In genomic region chr1:2130156-2130555, GRCh38 we compare ENCODE assay signal across 21 cellular contexts.
DNase-seq lines count a peak whose midpoint lies in the region; ATAC-seq and TF ChIP-seq lines count a peak whose summit lies in the region.
"Had no signal": no experiment of that assay in that cellular context is flagged by ENCODE, and none has a peak within 500 bp of the region (broad histone marks: within the 10 kb centered on the region; RNA-seq: fewer than 3 reads in every experiment).

No MANE protein-coding gene starts in this region.

- intact Hi-C loops in cardiac septum (cut with DNase I) = loop anchor here (5.0 kb wide), 1 partner anchor 42 kb away; no protein-coding TSS in a partner anchor
- intact Hi-C loops in right cardiac atrium (cut with DNase I) = no loop called here

- H2AFZ ChIP-seq in neuronal stem cell (ENCODE audit: low read length) = no peak overlapping the region
- no peak overlapping the region for H2AFZ ChIP-seq in GM23338
- H2AFZ ChIP-seq: PC-9 had no signal

- no peak overlapping the region for H3K4me2 ChIP-seq in neuronal stem cell (ENCODE audit: insufficient read depth, low read length, poor library complexity, severe bottlenecking)
- no peak overlapping the region for H3K4me2 ChIP-seq in GM23338
- H3K4me2 ChIP-seq: A549, PC-9 had no signal

- peaks cover 21% of the 10 kb centered on the region for H3K79me2 ChIP-seq in GM23338 (replicated peaks; ENCODE audit: insufficient read depth)

- no peak overlapping the region for H2BK120ac ChIP-seq in neuronal stem cell (ENCODE audit: low read depth, low read length)

- no peaks in the 10 kb centered on the region for H3K36me3 ChIP-seq in right atrium auricular region
- no peaks in the 10 kb centered on the region for H3K36me3 ChIP-seq in neuronal stem cell (replicated peaks in 1 of 2; ENCODE audit: control insufficient read depth in 2 of 2, insufficient read depth in 2 of 2, low read length in 2 of 2)
- no peaks in the 10 kb centered on the region for H3K36me3 ChIP-seq in GM23338 (ENCODE audit: insufficient read depth)

- H3K18ac ChIP-seq in neuronal stem cell (ENCODE audit: low read length) = no peak overlapping the region

- peak overlapping the region; percentile 33 for H2AK5ac ChIP-seq in neuronal stem cell (ENCODE audit: low read depth, low read length)

- no peak overlapping the region for H3K4me3 Mint-ChIP-seq in GM23338
- H3K4me3 Mint-ChIP-seq: CD14-positive monocyte had no signal

- H4K20me1 ChIP-seq in GM23338 (replicated peaks; ENCODE audit: insufficient read depth) = peaks cover 17% of the 10 kb centered on the region

- no peak overlapping the region for H2BK12ac ChIP-seq in neuronal stem cell (ENCODE audit: low read length)

- H3K9ac ChIP-seq in neuronal stem cell (ENCODE audit: low read depth, low read length, poor library complexity) = no peak overlapping the region

- ATAC-seq in right cardiac atrium (no peak), GM23338 (no peak), HG03565 (IDR thresholded peaks at IDR 0.05; ENCODE audit: unreplicated experiment) (no peak)
- ATAC-seq: A549, HepG2, K562 had no signal

- H2BK15ac ChIP-seq in neuronal stem cell (ENCODE audit: low read length) = no peak overlapping the region

- WGBS in right cardiac atrium = 94% methylated on average over 10 of the region's 10 CpGs
- WGBS in neuronal stem cell (ENCODE audit: extremely low coverage in 2 of 2, insufficient read length in 2 of 2, insufficient replicate concordance in 1 of 2), 2 donors = no CpG with 5 or more reads among the region's 10 CpGs

- peaks cover 18% of the 10 kb centered on the region for H3K27me3 Mint-ChIP-seq in GM23338 (ENCODE audit: insufficient read depth, low read depth, poor library complexity)

- no peaks in the 10 kb centered on the region for H3K9me3 Mint-ChIP-seq in GM23338
- H3K9me3 Mint-ChIP-seq: CD14-positive monocyte had no signal

- peaks cover 21% of the 10 kb centered on the region for H3F3A ChIP-seq in GM23338 (replicated peaks; ENCODE audit: low read depth)

- no peak overlapping the region for H3K23ac ChIP-seq in neuronal stem cell (ENCODE audit: low read depth, low read length, poor library complexity)

- TF ChIP-seq CTCF in right atrium auricular region (IDR thresholded peaks at IDR 0.05) (no peak), GM23338 (conservative IDR thresholded peaks at IDR 0.05; ENCODE audit: low read depth in 2 of 2) (no peak)

- H3K9me2 ChIP-seq in GM23338 (ENCODE audit: insufficient read depth) = no peaks in the 10 kb centered on the region

- H3K14ac ChIP-seq in neuronal stem cell (ENCODE audit: low read length) = no peak overlapping the region

- H3K27ac Mint-ChIP-seq in GM23338 = no peak overlapping the region

- H3K79me1 ChIP-seq in neuronal stem cell (ENCODE audit: low read depth, low read length) = peaks cover 18% of the 10 kb centered on the region

- no peak overlapping the region for H4K8ac ChIP-seq in neuronal stem cell (ENCODE audit: low read depth, low read length)

- H3K27ac ChIP-seq in right atrium auricular region (no peak overlapping the region), right cardiac atrium (ENCODE audit: low read length) (no peak overlapping the region), neuronal stem cell (replicated peaks; ENCODE audit: low read length) (no peak overlapping the region), GM23338 (ENCODE audit: low read depth) (no peak overlapping the region)
- H3K27ac ChIP-seq: A549, PC-9 had no signal

- H3K4me3 ChIP-seq in right atrium auricular region (no peak overlapping the region), right cardiac atrium (ENCODE audit: low read length) (no peak overlapping the region), neuronal stem cell (ENCODE audit: low read length in 2 of 2) (no peak overlapping the region), GM23338 (no peak overlapping the region)
- H3K4me3 ChIP-seq: A549, K562, PC-9 had no signal

- H4K91ac ChIP-seq in neuronal stem cell (ENCODE audit: low read depth, low read length, poor library complexity) = no peak overlapping the region

- H3K36me3 Mint-ChIP-seq in GM23338 (ENCODE audit: low read depth) = no peaks in the 10 kb centered on the region; the same call in 2 of the 3 replicates
- H3K36me3 Mint-ChIP-seq: CD14-positive monocyte had no signal

- no peak overlapping the region for H3K4ac ChIP-seq in neuronal stem cell (ENCODE audit: low read length)

- H3K27me3 ChIP-seq in right atrium auricular region (no peaks in the 10 kb centered on the region), right cardiac atrium (ENCODE audit: control insufficient read depth, insufficient read depth) (no peaks in the 10 kb centered on the region), neuronal stem cell (ENCODE audit: control insufficient read depth in 3 of 3, insufficient read depth in 3 of 3, low read depth in 1 of 3, low read length in 3 of 3) (peaks cover 0 to 10% (median 0%) of the 10 kb centered on the region in 3 experiments), GM23338 (ENCODE audit: insufficient read depth) (no peaks in the 10 kb centered on the region)

- DNase-seq in cardiac septum (ENCODE audit: low spot score) = peak; percentile 55
- no peak for DNase-seq in right atrium auricular region (ENCODE audit: low spot score)
- peak in 2 of 3 donors; percentile 43 to 57 for DNase-seq in right cardiac atrium
- no peak for DNase-seq in neuronal stem cell (ENCODE audit: low spot score)
- DNase-seq in KG1 (lab: John Stamatoyannopoulos, UW) = no peak
- DNase-seq in GM23338 (ENCODE audit: low spot score) = no peak
- DNase-seq: Calu3; DMS79 treated with DMSO at 0.1 percent for 48 hours; H7; NCI-H2029; NCI-H446 treated with DMSO at 0.1 percent for 48 hours; NCI-H526; NCI-H82; NK-92 treated with Interleukin-12 subunit alpha and Interleukin-12 subunit beta, amount 100 ng/mL, for 24 hours; PC-9; SHP77 had no signal

- peaks cover 31% of the 10 kb centered on the region for H3K4me1 Mint-ChIP-seq in GM23338

- no peaks in the 10 kb centered on the region for H3K9me3 ChIP-seq in right atrium auricular region
- no peaks in the 10 kb centered on the region for H3K9me3 ChIP-seq in right cardiac atrium (ENCODE audit: control insufficient read depth, low read length)
- peaks cover 0 to 1% of the 10 kb centered on the region in 2 donors for H3K9me3 ChIP-seq in neuronal stem cell (replicated peaks in 1 of 2; ENCODE audit: control insufficient read depth in 2 of 2, insufficient read depth in 1 of 2, low read depth in 1 of 2, low read length in 2 of 2)
- H3K9me3 ChIP-seq: A549 had no signal

- peaks cover 0 to 46% of the 10 kb centered on the region in 2 donors for H3K4me1 ChIP-seq in right atrium auricular region
- H3K4me1 ChIP-seq in right cardiac atrium (ENCODE audit: control insufficient read depth, insufficient read depth, low read length) = no peaks in the 10 kb centered on the region
- peaks cover 31 to 41% of the 10 kb centered on the region in 2 donors for H3K4me1 ChIP-seq in neuronal stem cell (ENCODE audit: control insufficient read depth in 2 of 2, insufficient read depth in 1 of 2, low read depth in 1 of 2, low read length in 2 of 2)
- H3K4me1 ChIP-seq in GM23338 (ENCODE audit: insufficient read depth) = peaks cover 18% of the 10 kb centered on the region

- no peak overlapping the region for H2BK5ac ChIP-seq in neuronal stem cell (ENCODE audit: low read length)

TF ChIP-seq in GM23338, 12 proteins besides CTCF, POLR2A, EP300 and RAD21 (continues in another document):
- TF ChIP-seq ZNF331 (CRISPR knock-in tag; IDR thresholded peaks at IDR 0.05; ENCODE audit: low read depth) (no peak), EZH2phosphoT487 (IDR thresholded peaks at IDR 0.05; ENCODE audit: unreplicated experiment) (no peak), JUNB (IDR thresholded peaks at IDR 0.05; ENCODE audit: unreplicated experiment) (no peak), ZNF114 (CRISPR knock-in tag; IDR thresholded peaks at IDR 0.05) (no peak), CREB1 (CRISPR knock-in tag; IDR thresholded peaks at IDR 0.05; ENCODE audit: low read depth) (no peak)
- TF ChIP-seq, protein P1, sequence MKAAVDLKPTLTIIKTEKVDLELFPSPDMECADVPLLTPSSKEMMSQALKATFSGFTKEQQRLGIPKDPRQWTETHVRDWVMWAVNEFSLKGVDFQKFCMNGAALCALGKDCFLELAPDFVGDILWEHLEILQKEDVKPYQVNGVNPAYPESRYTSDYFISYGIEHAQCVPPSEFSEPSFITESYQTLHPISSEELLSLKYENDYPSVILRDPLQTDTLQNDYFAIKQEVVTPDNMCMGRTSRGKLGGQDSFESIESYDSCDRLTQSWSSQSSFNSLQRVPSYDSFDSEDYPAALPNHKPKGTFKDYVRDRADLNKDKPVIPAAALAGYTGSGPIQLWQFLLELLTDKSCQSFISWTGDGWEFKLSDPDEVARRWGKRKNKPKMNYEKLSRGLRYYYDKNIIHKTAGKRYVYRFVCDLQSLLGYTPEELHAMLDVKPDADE (IDR thresholded peaks at IDR 0.05) = no peak

Comparison
In these comparisons a context has a peak if more than half of its experiments do, and no peak if none do; other contexts are left out.
1. DNase-seq: peak in cardiac septum (single experiment) and right cardiac atrium (2 of 3); none in right atrium auricular region (single experiment), neuronal stem cell (single experiment), KG1 (single experiment) and GM23338 (single experiment).